ENCODE assay signal across 36 cellular contexts in the genomic region with DNA sequence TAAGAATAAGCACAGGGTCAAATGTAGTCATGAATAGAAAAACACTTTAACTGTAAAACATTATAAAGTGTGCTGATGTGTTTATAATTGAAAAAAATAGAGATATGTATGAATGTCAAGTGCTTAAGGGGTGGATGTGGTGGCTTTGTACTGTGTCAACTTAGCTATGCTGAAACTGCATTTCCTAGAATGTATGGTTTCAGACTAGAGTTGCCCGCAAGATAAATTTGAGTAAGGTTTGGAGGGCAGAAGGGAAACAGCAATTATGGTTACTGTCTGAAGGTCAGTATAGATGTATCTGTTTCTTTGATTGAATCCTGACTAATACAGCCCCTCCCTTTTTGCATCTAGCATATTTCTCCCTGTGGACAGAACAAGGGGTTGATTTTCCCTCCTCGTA.
"Had no signal": no experiment of that assay in that cellular context is flagged by ENCODE, and none has a peak within 500 bp of the region (broad histone marks: within the 10 kb centered on the region; RNA-seq: fewer than 3 reads in every experiment).

No MANE protein-coding gene starts in this region.

- H3K4me1 ChIP-seq: adrenal gland, ascending aorta, body of pancreas, breast epithelium had no signal

- H3K27ac Mint-ChIP-seq: activated naive CD4-positive, alpha-beta T cell treated with anti-CD3 and anti-CD28 coated beads for 36 hours; activated naive CD4-positive, alpha-beta T cell treated with anti-CD3 and anti-CD28 coated beads, Interleukin-2, amount 10 ng/mL, durations not matched to agents 7 days and 5 days; activated naive CD4-positive, alpha-beta T cell treated with anti-CD3 and anti-CD28 coated beads, Interleukin-2, amount 50 U/mL, for 24 hours; activated naive CD4-positive, alpha-beta T cell treated with anti-CD3 and anti-CD28 coated beads, Interleukin-2, amount 50 U/mL, for 72 hours; activated naive CD8-positive, alpha-beta T cell; activated naive CD8-positive, alpha-beta T cell treated with anti-CD3 and anti-CD28 coated beads for 36 hours; activated naive CD8-positive, alpha-beta T cell treated with anti-CD3 and anti-CD28 coated beads, Interleukin-2, amount 10 ng/mL, durations not matched to agents 7 days and 5 days; activated naive CD8-positive, alpha-beta T cell treated with anti-CD3 and anti-CD28 coated beads, Interleukin-2, amount 50 U/mL, for 24 hours; activated T-cell treated with anti-CD3 and anti-CD28 coated beads, Interleukin-2, amount 50 U/mL, for 72 hours; activated T-helper 1 cell treated with anti-CD3 and anti-CD28 coated beads, Interleukin-12 subunit alpha, Interleukin-12 subunit beta, Interleukin-2, Interleukin-4 antibody, amounts not matched to agents 30 ng/mL and 10 ng/mL and 1 ng/mL, durations not matched to agents 14 hours and 24 hours and 36 hours; activated T-helper 17 cell treated with anti-CD3 and anti-CD28 coated beads, Interleukin-2, amount 50 U/mL, for 72 hours; activated T-helper 2 cell treated with anti-CD3 and anti-CD28 coated beads, Interferon-gamma antibody, Interleukin-2, Interleukin-4, amounts not matched to agents 10 μg/mL and 5 μg/mL and 100 μg/mL, durations not matched to agents 14 hours and 24 hours and 36 hours; brain had no signal

- H3K9me3 Mint-ChIP-seq: activated naive CD4-positive, alpha-beta T cell treated with anti-CD3 and anti-CD28 coated beads, Interleukin-2, amount 10 ng/mL, durations not matched to agents 7 days and 5 days; activated naive CD4-positive, alpha-beta T cell treated with anti-CD3 and anti-CD28 coated beads, Interleukin-2, amount 50 U/mL, for 24 hours; activated T-helper 1 cell treated with anti-CD3 and anti-CD28 coated beads, Interleukin-12 subunit alpha, Interleukin-12 subunit beta, Interleukin-2, Interleukin-4 antibody, amounts not matched to agents 30 ng/mL and 10 ng/mL and 1 ng/mL, durations not matched to agents 14 hours and 24 hours and 36 hours; central memory CD8-positive, alpha-beta T cell had no signal

- H3K27me3 Mint-ChIP-seq: activated naive CD4-positive, alpha-beta T cell treated with anti-CD3 and anti-CD28 coated beads, Interleukin-2, amount 10 ng/mL, durations not matched to agents 7 days and 5 days; activated naive CD8-positive, alpha-beta T cell treated with anti-CD3 and anti-CD28 coated beads, Interleukin-2, amount 10 ng/mL, durations not matched to agents 7 days and 5 days had no signal

- H3K4me3 Mint-ChIP-seq: activated naive CD4-positive, alpha-beta T cell treated with anti-CD3 and anti-CD28 coated beads for 36 hours; activated naive CD4-positive, alpha-beta T cell treated with anti-CD3 and anti-CD28 coated beads, Interleukin-2, amount 10 ng/mL, durations not matched to agents 7 days and 5 days; activated naive CD4-positive, alpha-beta T cell treated with anti-CD3 and anti-CD28 coated beads, Interleukin-2, amount 50 U/mL, for 24 hours; activated naive CD8-positive, alpha-beta T cell; activated naive CD8-positive, alpha-beta T cell treated with anti-CD3 and anti-CD28 coated beads for 36 hours; activated naive CD8-positive, alpha-beta T cell treated with anti-CD3 and anti-CD28 coated beads, Interleukin-2, amount 10 ng/mL, durations not matched to agents 7 days and 5 days; activated naive CD8-positive, alpha-beta T cell treated with anti-CD3 and anti-CD28 coated beads, Interleukin-2, amount 50 U/mL, for 24 hours; activated T-cell treated with anti-CD3 and anti-CD28 coated beads, Interleukin-2, amount 50 U/mL, for 4 hours; activated T-cell treated with anti-CD3 and anti-CD28 coated beads, Interleukin-2, amount 50 U/mL, for 72 hours; activated T-helper 1 cell treated with anti-CD3 and anti-CD28 coated beads, Interleukin-12 subunit alpha, Interleukin-12 subunit beta, Interleukin-2, Interleukin-4 antibody, amounts not matched to agents 30 ng/mL and 10 ng/mL and 1 ng/mL, durations not matched to agents 14 hours and 24 hours and 36 hours; activated T-helper 17 cell treated with anti-CD3 and anti-CD28 coated beads, Interleukin-2, amount 50 U/mL, for 72 hours; brain; central memory CD8-positive, alpha-beta T cell had no signal

- H3K27me3 ChIP-seq: adrenal gland, ascending aorta, body of pancreas, brain microvascular endothelial cell, breast epithelium, cardiac muscle cell had no signal

- H3K4me1 Mint-ChIP-seq: activated naive CD4-positive, alpha-beta T cell treated with anti-CD3 and anti-CD28 coated beads, Interleukin-2, amount 10 ng/mL, durations not matched to agents 7 days and 5 days; activated naive CD4-positive, alpha-beta T cell treated with anti-CD3 and anti-CD28 coated beads, Interleukin-2, amount 50 U/mL, for 24 hours; activated naive CD8-positive, alpha-beta T cell treated with anti-CD3 and anti-CD28 coated beads for 36 hours; activated naive CD8-positive, alpha-beta T cell treated with anti-CD3 and anti-CD28 coated beads, Interleukin-2, amount 10 ng/mL, durations not matched to agents 7 days and 5 days; activated naive CD8-positive, alpha-beta T cell treated with anti-CD3 and anti-CD28 coated beads, Interleukin-2, amount 50 U/mL, for 24 hours; activated T-helper 17 cell treated with anti-CD3 and anti-CD28 coated beads, Interleukin-2, amount 50 U/mL, for 72 hours; brain; central memory CD8-positive, alpha-beta T cell had no signal

- H3K27ac ChIP-seq: adrenal gland, ascending aorta, body of pancreas, brain microvascular endothelial cell, breast epithelium, cardiac muscle cell had no signal

- H3K9me3 ChIP-seq: adrenal gland, ascending aorta, breast epithelium had no signal

- DNase-seq: activated effector memory CD4-positive, alpha-beta T cell treated with anti-CD3 and anti-CD28 coated beads, Interleukin-2, amount 50 U/mL, for 16 hours; activated effector memory CD4-positive, alpha-beta T cell treated with Interleukin-2 at 50 U/mL for 16 hours; activated gamma-delta T cell; activated gamma-delta T cell treated with Interleukin-2 at 50 U/mL for 16 hours; activated naive CD4-positive, alpha-beta T cell; activated naive CD4-positive, alpha-beta T cell treated with anti-CD3 and anti-CD28 coated beads for 36 hours; activated naive CD4-positive, alpha-beta T cell treated with anti-CD3 and anti-CD28 coated beads, Interleukin-2, amount 10 ng/mL, durations not matched to agents 7 days and 5 days; activated naive CD4-positive, alpha-beta T cell treated with anti-CD3 and anti-CD28 coated beads, Interleukin-2, amount 50 U/mL, for 16 hours; activated naive CD4-positive, alpha-beta T cell treated with Interleukin-2 at 50 U/mL for 16 hours; activated naive CD8-positive, alpha-beta T cell treated with anti-CD3 and anti-CD28 coated beads for 36 hours; activated naive CD8-positive, alpha-beta T cell treated with anti-CD3 and anti-CD28 coated beads, Interleukin-2, amount 10 ng/mL, durations not matched to agents 7 days and 5 days; activated naive CD8-positive, alpha-beta T cell treated with anti-CD3 and anti-CD28 coated beads, Interleukin-2, amount 50 U/mL, for 24 hours; activated T-cell treated with anti-CD3 and anti-CD28 coated beads, Interleukin-2, amount 50 U/mL, for 4 hours; activated T-cell treated with anti-CD3 and anti-CD28 coated beads, Interleukin-2, amount 50 U/mL, for 48 hours; activated T-cell treated with anti-CD3 and anti-CD28 coated beads, Interleukin-2, amount 50 U/mL, for 72 hours; adrenal gland; amniotic stem cell; amygdala; anterior cingulate cortex; aorta; body of pancreas; brain microvascular endothelial cell; caudate nucleus; central memory CD4-positive, alpha-beta T cell; cerebellar nuclear complex had no signal

- H3K4me3 ChIP-seq: adrenal gland, ascending aorta, body of pancreas, breast epithelium, cardiac muscle cell had no signal

- ATAC-seq: activated naive CD4-positive, alpha-beta T cell treated with anti-CD3 and anti-CD28 coated beads, Interleukin-2, amount 50 U/mL, for 72 hours; activated naive CD8-positive, alpha-beta T cell treated with anti-CD3 and anti-CD28 coated beads, Interleukin-2, amount 50 U/mL, for 24 hours; activated T-cell treated with anti-CD3 and anti-CD28 coated beads, Interleukin-2, amount 50 U/mL, for 4 hours; activated T-cell treated with anti-CD3 and anti-CD28 coated beads, Interleukin-2, amount 50 U/mL, for 72 hours; activated T-helper 17 cell treated with anti-CD3 and anti-CD28 coated beads, Interleukin-2, amount 50 U/mL, for 72 hours; body of pancreas had no signal

- H3K36me3 ChIP-seq: adrenal gland, ascending aorta, brain microvascular endothelial cell, breast epithelium, cardiac muscle cell had no signal

- H3K36me3 Mint-ChIP-seq: activated naive CD4-positive, alpha-beta T cell treated with anti-CD3 and anti-CD28 coated beads, Interleukin-2, amount 10 ng/mL, durations not matched to agents 7 days and 5 days; activated naive CD4-positive, alpha-beta T cell treated with anti-CD3 and anti-CD28 coated beads, Interleukin-2, amount 50 U/mL, for 24 hours; activated naive CD4-positive, alpha-beta T cell treated with anti-CD3 and anti-CD28 coated beads, Interleukin-2, amount 50 U/mL, for 72 hours; activated naive CD8-positive, alpha-beta T cell; activated naive CD8-positive, alpha-beta T cell treated with anti-CD3 and anti-CD28 coated beads for 36 hours; activated naive CD8-positive, alpha-beta T cell treated with anti-CD3 and anti-CD28 coated beads, Interleukin-2, amount 10 ng/mL, durations not matched to agents 7 days and 5 days; brain had no signal
